Comparison of ENCODE assay signal across 8 cellular contexts in the genomic region with DNA sequence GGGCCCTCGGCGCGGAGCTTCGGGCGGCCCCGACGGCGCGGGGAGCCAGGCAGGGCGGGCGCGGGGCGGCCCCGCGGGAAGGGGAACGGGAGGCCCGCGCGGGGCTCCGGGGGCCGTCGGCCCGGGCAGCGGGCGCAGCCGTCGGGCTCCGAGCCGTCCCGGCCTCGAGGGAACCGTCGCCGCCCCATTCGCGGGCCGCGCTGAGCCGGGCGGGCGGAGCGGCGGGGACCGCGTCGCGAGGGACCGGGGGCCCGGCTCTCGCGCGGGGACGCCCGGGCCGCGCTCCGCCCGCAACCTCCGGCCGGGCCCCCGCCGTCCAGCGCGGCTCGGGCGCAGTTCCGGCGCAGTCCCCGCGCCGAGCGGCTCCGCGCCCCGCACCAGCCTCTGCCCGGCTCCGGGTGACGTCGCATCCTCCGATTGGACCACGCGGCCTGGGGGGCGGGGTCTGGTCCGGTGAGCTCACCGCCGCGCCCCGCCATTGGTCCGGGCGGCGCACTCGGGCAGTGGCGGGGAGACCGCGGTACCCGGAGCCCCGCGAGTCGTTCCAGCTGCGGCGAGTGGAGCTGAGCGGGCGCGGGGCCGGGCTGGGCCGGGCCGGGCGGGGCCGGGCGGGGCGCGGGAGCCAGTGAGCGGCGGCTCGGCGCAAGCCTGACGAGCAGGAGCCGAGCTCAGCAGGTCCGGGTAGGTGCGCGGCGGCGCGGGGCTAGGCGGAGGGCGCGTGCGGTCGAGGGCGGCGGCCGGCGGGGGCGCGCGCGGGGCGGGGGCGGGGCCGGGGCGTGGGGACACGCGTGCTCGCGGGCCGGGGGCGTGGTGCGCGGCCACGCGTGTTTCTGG.
A peak's percentile ranks its signal among the peaks of the same experiment; 100 is the strongest.
DNase-seq lines count a peak whose midpoint lies in the region; ATAC-seq, FAIRE-seq and TF ChIP-seq lines count a peak whose summit lies in the region.

No MANE protein-coding gene starts in this region.

- no peak for TF ChIP-seq CTCF in kidney (IDR thresholded peaks at IDR 0.05; ENCODE audit: borderline replicate concordance, extremely low read depth, insufficient read depth)

- FAIRE-seq in GM12892 (lab: Jason Lieb, UNC) = no peak
- FAIRE-seq in kidney (lab: Jason Lieb, UNC) = no peak

- no peak for TF ChIP-seq POLR2A in GM12892 (IDR thresholded peaks at IDR 0.05; ENCODE audit: low read depth, low read length)

- peaks cover 0 to 3% of the 10 kb centered on the region in 2 donors for H3K9me3 ChIP-seq in kidney (ENCODE audit: control insufficient read depth in 1 of 2, low read length in 2 of 2)

- peak overlapping the region in 1 of 2 donors; percentile 44 for H3K4me3 ChIP-seq in kidney (ENCODE audit: low read length in 2 of 2)

- peak; percentile 89 for DNase-seq in GM12892 (ENCODE audit: insufficient read length)
- DNase-seq in NCI-H1930 (lab: John Stamatoyannopoulos, UW) = peak; percentile 85 to 93
- DNase-seq in central memory CD4-positive, alpha-beta T cell = peak; percentile 89
- DNase-seq in kidney = peak; percentile 96
- peak; percentile 84 to 94 for DNase-seq in stimulated activated CD4-positive, alpha-beta T cell treated with anti-CD3 and anti-CD28 coated beads, Interleukin-15, amount 100 ng/mL, for 1 hour (ENCODE audit: low read depth in 1 of 2, low spot score in 1 of 2)
- DNase-seq in NAMALWA (ENCODE audit: low spot score) = no peak

- no peak overlapping the region for H3K9ac ChIP-seq in kidney (ENCODE audit: low read length in 2 of 2)

- H3K27ac ChIP-seq in kidney (ENCODE audit: low read depth in 2 of 2, low read length in 2 of 2) = no peak overlapping the region

- ATAC-seq in HG02840 (IDR thresholded peaks at IDR 0.05; ENCODE audit: low FRiP score, unreplicated experiment) = peak; percentile 68
- ATAC-seq in activated CD4-positive, CD25-positive, alpha-beta regulatory T cell treated with anti-CD3 and anti-CD28 coated beads, Interleukin-2, amount 50 U/mL, for 24 hours = peak; percentile 95 to 96

- intact Hi-C loops in kidney (cut with DNase I) = no loop called here

- no peaks in the 10 kb centered on the region for H3K36me3 ChIP-seq in kidney (ENCODE audit: control insufficient read depth in 1 of 2, insufficient read depth in 2 of 2, low read length in 2 of 2)

- no peaks in the 10 kb centered on the region for H3K4me1 ChIP-seq in kidney (ENCODE audit: control insufficient read depth in 1 of 2, insufficient read depth in 1 of 2, low read depth in 1 of 2, low read length in 2 of 2)
